ENCODE assay signal across 35 cellular contexts in the genomic region with DNA sequence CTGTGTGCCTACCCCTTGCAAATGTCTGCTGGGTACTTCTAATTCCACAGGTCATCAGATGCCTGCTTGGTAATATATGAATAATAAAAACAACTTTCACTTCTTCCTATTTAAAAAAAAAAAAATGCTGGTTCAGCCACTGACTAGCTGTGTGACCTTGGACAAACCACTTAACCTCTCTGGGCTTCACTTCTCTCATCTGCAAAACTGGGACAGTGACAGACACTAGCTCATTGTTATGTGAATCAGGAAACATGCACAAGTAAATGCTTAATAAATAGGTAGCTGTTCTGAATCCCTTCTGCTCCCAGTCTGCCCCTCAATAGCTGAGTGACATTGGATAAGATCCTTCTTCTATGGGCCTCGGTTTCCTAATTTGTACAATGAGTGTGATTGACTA.
"Had no signal": no experiment of that assay in that cellular context is flagged by ENCODE, and none has a peak within 500 bp of the region (broad histone marks: within the 10 kb centered on the region; RNA-seq: fewer than 3 reads in every experiment).

No MANE protein-coding gene starts in this region.

- H3K27ac Mint-ChIP-seq: activated B cell treated with CpG ODN at 0.5 μM for 24 hours; activated CD4-positive, alpha-beta memory T cell treated with anti-CD3 and anti-CD28 coated beads, Interleukin-2, amount 10 ng/mL, durations not matched to agents 7 days and 5 days; activated CD4-positive, alpha-beta T cell treated with anti-CD3 and anti-CD28 coated beads, Interleukin-2, amount 10 ng/mL, durations not matched to agents 24 days and 14 days; activated CD8-positive, alpha-beta memory T cell treated with anti-CD3 and anti-CD28 coated beads, Interleukin-2, amount 10 ng/mL, durations not matched to agents 7 days and 5 days; activated CD8-positive, alpha-beta T cell treated with anti-CD3 and anti-CD28 coated beads, Interleukin-2, amount 10 ng/mL, durations not matched to agents 7 days and 5 days; activated naive CD4-positive, alpha-beta T cell treated with anti-CD3 and anti-CD28 coated beads, Interleukin-2, amount 10 ng/mL, durations not matched to agents 7 days and 5 days; activated naive CD4-positive, alpha-beta T cell treated with anti-CD3 and anti-CD28 coated beads, Interleukin-2, amount 50 U/mL, for 24 hours; activated naive CD8-positive, alpha-beta T cell; activated naive CD8-positive, alpha-beta T cell treated with anti-CD3 and anti-CD28 coated beads, Interleukin-2, amount 10 ng/mL, durations not matched to agents 7 days and 5 days; activated naive CD8-positive, alpha-beta T cell treated with anti-CD3 and anti-CD28 coated beads, Interleukin-2, amount 50 U/mL, for 24 hours; activated T-cell treated with anti-CD3 and anti-CD28 coated beads, Interleukin-2, amount 50 U/mL, for 24 hours; activated T-helper 2 cell treated with anti-CD3 and anti-CD28 coated beads, Interferon-gamma antibody, Interleukin-2, Interleukin-4, amounts not matched to agents 10 μg/mL and 5 μg/mL and 100 μg/mL, durations not matched to agents 14 hours and 24 hours and 36 hours; brain; T-helper 2 cell treated with Interferon-gamma antibody and Interleukin-4, amounts not matched to agents 5 μg/mL and 100 μg/mL, for 36 hours had no signal

- H3K4me1 ChIP-seq: ascending aorta had no signal

- H3K27ac ChIP-seq: ascending aorta, cardiac muscle cell, VCaP had no signal

- H3K9me3 ChIP-seq: ascending aorta had no signal

- H3K4me3 Mint-ChIP-seq: activated B cell treated with CpG ODN at 0.5 μM for 24 hours; activated CD4-positive, alpha-beta memory T cell treated with anti-CD3 and anti-CD28 coated beads, Interleukin-2, amount 10 ng/mL, durations not matched to agents 7 days and 5 days; activated CD4-positive, alpha-beta T cell treated with anti-CD3 and anti-CD28 coated beads, Interleukin-2, amount 10 ng/mL, durations not matched to agents 24 days and 14 days; activated CD8-positive, alpha-beta memory T cell treated with anti-CD3 and anti-CD28 coated beads, Interleukin-2, amount 10 ng/mL, durations not matched to agents 7 days and 5 days; activated CD8-positive, alpha-beta T cell treated with anti-CD3 and anti-CD28 coated beads, Interleukin-2, amount 10 ng/mL, durations not matched to agents 7 days and 5 days; activated naive CD4-positive, alpha-beta T cell treated with anti-CD3 and anti-CD28 coated beads, Interleukin-2, amount 10 ng/mL, durations not matched to agents 7 days and 5 days; activated naive CD4-positive, alpha-beta T cell treated with anti-CD3 and anti-CD28 coated beads, Interleukin-2, amount 50 U/mL, for 24 hours; activated naive CD8-positive, alpha-beta T cell; activated naive CD8-positive, alpha-beta T cell treated with anti-CD3 and anti-CD28 coated beads, Interleukin-2, amount 10 ng/mL, durations not matched to agents 7 days and 5 days; activated naive CD8-positive, alpha-beta T cell treated with anti-CD3 and anti-CD28 coated beads, Interleukin-2, amount 50 U/mL, for 24 hours; activated T-cell treated with anti-CD3 and anti-CD28 coated beads, Interleukin-2, amount 50 U/mL, for 24 hours; brain; central memory CD8-positive, alpha-beta T cell; T-helper 2 cell treated with Interferon-gamma antibody and Interleukin-4, amounts not matched to agents 5 μg/mL and 100 μg/mL, for 36 hours had no signal

- DNase-seq: activated B cell treated with CpG ODN at 0.5 μM for 24 hours; activated CD4-positive, alpha-beta memory T cell treated with anti-CD3 and anti-CD28 coated beads, Interleukin-2, amount 10 ng/mL, durations not matched to agents 7 days and 5 days; activated CD4-positive, alpha-beta T cell treated with anti-CD3 and anti-CD28 coated beads for 4 hours; activated CD4-positive, alpha-beta T cell treated with anti-CD3 and anti-CD28 coated beads, Interleukin-2, amount 10 ng/mL, durations not matched to agents 24 days and 14 days; activated CD4-positive, alpha-beta T cell treated with anti-CD3 and anti-CD28 coated beads, Interleukin-2, amount 50 U/mL, for 48 hours; activated CD4-positive, CD25-positive, alpha-beta regulatory T cell treated with anti-CD3 and anti-CD28 coated beads, Interleukin-2, amount 50 U/mL, for 72 hours; activated CD8-positive, alpha-beta memory T cell treated with anti-CD3 and anti-CD28 coated beads for 24 hours; activated CD8-positive, alpha-beta memory T cell treated with anti-CD3 and anti-CD28 coated beads, Interleukin-2, amount 10 ng/mL, durations not matched to agents 7 days and 5 days; activated CD8-positive, alpha-beta memory T cell treated with anti-CD3 and anti-CD28 coated beads, Interleukin-2, amount 50 U/mL, for 48 hours; activated CD8-positive, alpha-beta T cell treated with anti-CD3 and anti-CD28 coated beads, Interleukin-2, amount 10 ng/mL, durations not matched to agents 7 days and 5 days; activated effector memory CD4-positive, alpha-beta T cell treated with Interleukin-2 at 50 U/mL for 16 hours; activated gamma-delta T cell; activated naive CD4-positive, alpha-beta T cell treated with anti-CD3 and anti-CD28 coated beads, Interleukin-2, amount 10 ng/mL, durations not matched to agents 7 days and 5 days; activated naive CD4-positive, alpha-beta T cell treated with Interleukin-2 at 50 U/mL for 16 hours; activated naive CD8-positive, alpha-beta T cell treated with anti-CD3 and anti-CD28 coated beads, Interleukin-2, amount 10 ng/mL, durations not matched to agents 7 days and 5 days; activated naive CD8-positive, alpha-beta T cell treated with anti-CD3 and anti-CD28 coated beads, Interleukin-2, amount 50 U/mL, for 24 hours; activated T-cell treated with anti-CD3 and anti-CD28 coated beads, Interleukin-2, amount 50 U/mL, for 24 hours; activated T-cell treated with anti-CD3 and anti-CD28 coated beads, Interleukin-2, amount 50 U/mL, for 48 hours; amygdala; anterior cingulate cortex; caudate nucleus; cerebellar nuclear complex; T-helper 2 cell; T-helper 9 cell had no signal

- H3K4me1 Mint-ChIP-seq: activated B cell treated with CpG ODN at 0.5 μM for 24 hours; activated CD4-positive, alpha-beta memory T cell treated with anti-CD3 and anti-CD28 coated beads, Interleukin-2, amount 10 ng/mL, durations not matched to agents 7 days and 5 days; activated CD4-positive, alpha-beta T cell treated with anti-CD3 and anti-CD28 coated beads, Interleukin-2, amount 10 ng/mL, durations not matched to agents 24 days and 14 days; activated naive CD4-positive, alpha-beta T cell treated with anti-CD3 and anti-CD28 coated beads, Interleukin-2, amount 10 ng/mL, durations not matched to agents 7 days and 5 days; activated naive CD4-positive, alpha-beta T cell treated with anti-CD3 and anti-CD28 coated beads, Interleukin-2, amount 50 U/mL, for 24 hours; activated naive CD8-positive, alpha-beta T cell treated with anti-CD3 and anti-CD28 coated beads, Interleukin-2, amount 10 ng/mL, durations not matched to agents 7 days and 5 days; activated naive CD8-positive, alpha-beta T cell treated with anti-CD3 and anti-CD28 coated beads, Interleukin-2, amount 50 U/mL, for 24 hours; brain; central memory CD8-positive, alpha-beta T cell had no signal

- H3K4me3 ChIP-seq: ascending aorta, cardiac muscle cell had no signal

- ATAC-seq: activated CD8-positive, alpha-beta memory T cell treated with anti-CD3 and anti-CD28 coated beads, Interleukin-2, amount 10 ng/mL, durations not matched to agents 7 days and 5 days; activated CD8-positive, alpha-beta T cell treated with anti-CD3 and anti-CD28 coated beads, Interleukin-2, amount 10 ng/mL, durations not matched to agents 7 days and 5 days; activated naive CD8-positive, alpha-beta T cell treated with anti-CD3 and anti-CD28 coated beads, Interleukin-2, amount 50 U/mL, for 24 hours had no signal

- H3K36me3 Mint-ChIP-seq: activated CD8-positive, alpha-beta memory T cell treated with anti-CD3 and anti-CD28 coated beads, Interleukin-2, amount 10 ng/mL, durations not matched to agents 7 days and 5 days; activated naive CD4-positive, alpha-beta T cell treated with anti-CD3 and anti-CD28 coated beads, Interleukin-2, amount 10 ng/mL, durations not matched to agents 7 days and 5 days; activated naive CD4-positive, alpha-beta T cell treated with anti-CD3 and anti-CD28 coated beads, Interleukin-2, amount 50 U/mL, for 24 hours; activated naive CD8-positive, alpha-beta T cell; activated naive CD8-positive, alpha-beta T cell treated with anti-CD3 and anti-CD28 coated beads, Interleukin-2, amount 10 ng/mL, durations not matched to agents 7 days and 5 days; brain had no signal

- H3K27me3 ChIP-seq: ascending aorta had no signal

- H3K9me3 Mint-ChIP-seq: activated B cell treated with CpG ODN at 0.5 μM for 24 hours; activated CD4-positive, alpha-beta memory T cell treated with anti-CD3 and anti-CD28 coated beads, Interleukin-2, amount 10 ng/mL, durations not matched to agents 7 days and 5 days; activated CD4-positive, alpha-beta T cell treated with anti-CD3 and anti-CD28 coated beads, Interleukin-2, amount 10 ng/mL, durations not matched to agents 24 days and 14 days; activated naive CD4-positive, alpha-beta T cell treated with anti-CD3 and anti-CD28 coated beads, Interleukin-2, amount 10 ng/mL, durations not matched to agents 7 days and 5 days; activated naive CD4-positive, alpha-beta T cell treated with anti-CD3 and anti-CD28 coated beads, Interleukin-2, amount 50 U/mL, for 24 hours; activated naive CD8-positive, alpha-beta T cell treated with anti-CD3 and anti-CD28 coated beads, Interleukin-2, amount 10 ng/mL, durations not matched to agents 7 days and 5 days; activated naive CD8-positive, alpha-beta T cell treated with anti-CD3 and anti-CD28 coated beads, Interleukin-2, amount 50 U/mL, for 24 hours; activated T-cell treated with anti-CD3 and anti-CD28 coated beads, Interleukin-2, amount 50 U/mL, for 24 hours; activated T-helper 2 cell treated with anti-CD3 and anti-CD28 coated beads, Interferon-gamma antibody, Interleukin-2, Interleukin-4, amounts not matched to agents 10 μg/mL and 5 μg/mL and 100 μg/mL, durations not matched to agents 14 hours and 24 hours and 36 hours; brain; central memory CD8-positive, alpha-beta T cell; T-helper 2 cell treated with Interferon-gamma antibody and Interleukin-4, amounts not matched to agents 5 μg/mL and 100 μg/mL, for 36 hours had no signal

- H3K36me3 ChIP-seq: ascending aorta, cardiac muscle cell had no signal

- FAIRE-seq: bronchial epithelial cell, TTC549 had no signal
